ENCODE assay signal across 12 cellular contexts in the genomic region with DNA sequence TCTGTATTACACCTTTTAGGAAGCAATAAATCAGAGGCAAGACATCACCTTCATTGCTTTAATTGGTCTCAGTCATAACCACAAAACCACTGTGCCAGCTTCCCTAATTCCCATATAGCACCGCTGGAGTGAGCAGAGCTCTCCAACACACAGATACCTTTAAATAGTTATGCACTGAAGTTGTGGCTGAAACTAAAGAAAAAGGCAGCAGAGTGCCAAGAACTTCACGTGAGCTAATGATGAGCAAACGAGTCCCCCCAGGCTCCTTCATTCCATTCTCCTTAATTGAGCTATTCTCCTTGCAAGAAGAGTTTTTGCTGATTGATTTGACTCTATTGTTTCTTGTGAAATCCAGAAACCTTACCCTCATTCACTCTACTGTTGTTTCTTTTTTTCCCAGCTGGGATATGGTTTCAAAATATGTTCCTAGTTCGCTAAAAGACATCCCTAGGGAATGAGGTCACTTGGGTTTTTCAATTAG.
DNase-seq lines count a peak whose midpoint lies in the region; ATAC-seq and TF ChIP-seq lines count a peak whose summit lies in the region.
"Had no signal": no experiment of that assay in that cellular context is flagged by ENCODE, and none has a peak within 500 bp of the region (broad histone marks: within the 10 kb centered on the region; RNA-seq: fewer than 3 reads in every experiment).

No MANE protein-coding gene starts in this region.

- no peak for TF ChIP-seq CTCF in astrocyte of the cerebellum (IDR thresholded peaks at IDR 0.05; ENCODE audit: low read depth, low read length, missing control alignments)
- no peak for TF ChIP-seq CTCF in suprapubic skin (IDR thresholded peaks at IDR 0.05)

- H3K27me3 ChIP-seq in suprapubic skin (no peaks in the 10 kb centered on the region), HAP-1 (ENCODE audit: low read depth) (no peaks in the 10 kb centered on the region)

- H3K27ac ChIP-seq in suprapubic skin, result peak overlapping the region; percentile 71
- H3K27ac ChIP-seq: 22Rv1 had no signal

- in situ Hi-C loops in astrocyte of the cerebellum (cut with HindIII; ENCODE audit: low sequenced_read_pairs), result no loop called here
- in situ Hi-C loops in HAP-1 (cut with MboI; ENCODE audit: low sequenced_read_pairs), result no loop called here

- no peak for ATAC-seq in HG02678 (IDR thresholded peaks at IDR 0.05; ENCODE audit: unreplicated experiment)
- no peak for ATAC-seq in GM18868 (IDR thresholded peaks at IDR 0.05; ENCODE audit: unreplicated experiment)
- ATAC-seq: T-helper 17 cell had no signal

- H3K9me3 ChIP-seq in suprapubic skin, result no peaks in the 10 kb centered on the region
- H3K9me3 ChIP-seq in HAP-1, result no peaks in the 10 kb centered on the region

- peak; percentile 10 for DNase-seq in DMS 273 (lab: John Stamatoyannopoulos, UW; ENCODE audit: unreplicated experiment)
- no peak for DNase-seq in DMS 273 treated with DMSO at 0.1 percent for 48 hours (lab: John Stamatoyannopoulos, UW)
- peak; percentile 89 for DNase-seq in astrocyte of the cerebellum (ENCODE audit: low read depth)
- peak; percentile 79 for DNase-seq in glomerular visceral epithelial cell (ENCODE audit: extremely low spot score)
- no peak for DNase-seq in suprapubic skin (ENCODE audit: low spot score in 2 of 2)
- DNase-seq in HAP-1 (ENCODE audit: low spot score in 2 of 2), result no peak
- DNase-seq: KBM-7, NCI-H526 treated with DMSO at 0.1 percent for 48 hours, T-helper 17 cell had no signal

- H3K4me1 ChIP-seq in suprapubic skin, result peaks cover 16% of the 10 kb centered on the region
- H3K4me1 ChIP-seq in HAP-1, result no peaks in the 10 kb centered on the region

- no peaks in the 10 kb centered on the region for H3K36me3 ChIP-seq in suprapubic skin
- no peaks in the 10 kb centered on the region for H3K36me3 ChIP-seq in HAP-1 (replicated peaks)

- H3K4me3 ChIP-seq in astrocyte of the cerebellum (ENCODE audit: low read depth, low read length) (no peak overlapping the region), suprapubic skin (no peak overlapping the region), HAP-1 (no peak overlapping the region)

- TF ChIP-seq EP300 in suprapubic skin (IDR thresholded peaks at IDR 0.05), result no peak

- 18% methylated on average over 4 of the region's 4 CpGs for WGBS in suprapubic skin

- TF ChIP-seq POLR2A in suprapubic skin (IDR thresholded peaks at IDR 0.05), result no peak

Comparison
In these comparisons a context has a peak if more than half of its experiments do, and no peak if none do; other contexts are left out.
1. DNase-seq: peak in DMS 273 (single experiment), astrocyte of the cerebellum (single experiment) and glomerular visceral epithelial cell (single experiment); none in DMS 273 treated with DMSO at 0.1 percent for 48 hours (single experiment), suprapubic skin (0 of 2) and HAP-1 (0 of 2).